Comparison of ENCODE assay signal across 14 cellular contexts in the genomic region with DNA sequence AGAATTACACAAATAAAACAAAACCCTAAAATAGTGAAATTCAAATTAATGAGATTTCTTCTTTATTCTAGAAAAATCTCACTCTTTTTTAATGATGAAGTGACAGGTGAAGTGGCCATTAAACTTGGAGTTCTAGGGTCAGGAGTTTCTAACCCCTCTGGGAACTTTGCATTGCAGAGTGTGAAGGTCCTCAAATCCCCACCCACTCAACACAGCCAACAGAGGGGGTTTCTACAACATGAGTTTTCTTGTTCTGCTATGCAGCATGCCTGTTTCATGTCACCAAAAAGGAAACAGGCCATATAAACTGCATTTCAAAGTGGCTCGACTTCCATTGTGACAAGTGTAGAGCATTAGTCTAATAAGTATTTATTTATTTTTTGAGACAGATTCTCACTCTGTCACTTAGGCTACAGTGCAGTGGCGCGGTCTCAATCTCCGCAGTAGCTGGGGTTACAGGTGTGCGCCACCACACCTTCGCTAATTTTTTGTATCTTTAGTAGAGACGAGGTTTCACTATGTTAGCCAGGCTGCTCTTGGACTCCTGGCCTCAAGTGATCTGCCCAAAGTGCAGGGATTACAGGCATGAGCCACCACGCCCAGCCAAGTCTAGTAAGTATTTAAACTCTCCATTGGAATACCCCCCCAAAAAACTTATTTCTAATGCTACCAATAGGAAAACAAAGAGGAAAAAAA.
"Had no signal": no experiment of that assay in that cellular context is flagged by ENCODE, and none has a peak within 500 bp of the region (broad histone marks: within the 10 kb centered on the region; RNA-seq: fewer than 3 reads in every experiment).

No MANE protein-coding gene starts in this region.

- FAIRE-seq: astrocyte, bronchial epithelial cell had no signal

- ATAC-seq: activated CD4-positive, CD25-positive, alpha-beta regulatory T cell treated with anti-CD3 and anti-CD28 coated beads, Interleukin-2, amount 50 U/mL, for 24 hours; activated T-helper 17 cell treated with anti-CD3 and anti-CD28 coated beads, Interleukin-2, amount 50 U/mL, for 72 hours; gastrocnemius medialis had no signal

- H3K4me3 ChIP-seq: gastrocnemius medialis, left ventricle myocardium inferior, tibial artery had no signal

- DNase-seq: activated naive CD4-positive, alpha-beta T cell treated with anti-CD3 and anti-CD28 coated beads for 36 hours; gastrocnemius medialis; left ventricle myocardium inferior; midbrain; naive B cell; stimulated activated CD4-positive, alpha-beta T cell treated with anti-CD3 and anti-CD28 coated beads, Interleukin-4, amount 100 ng/mL, for 1 hour; stimulated activated naive CD4-positive, alpha-beta T cell; tibial artery had no signal

- H3K4me3 Mint-ChIP-seq: activated naive CD4-positive, alpha-beta T cell treated with anti-CD3 and anti-CD28 coated beads for 36 hours; activated T-helper 17 cell treated with anti-CD3 and anti-CD28 coated beads, Interleukin-2, amount 50 U/mL, for 72 hours; naive B cell had no signal

- H3K27me3 Mint-ChIP-seq: activated T-helper 17 cell treated with anti-CD3 and anti-CD28 coated beads, Interleukin-2, amount 50 U/mL, for 72 hours; naive B cell had no signal

- H3K27ac ChIP-seq: gastrocnemius medialis, left ventricle myocardium inferior, neutrophil, parathyroid adenoma, tibial artery had no signal

- H3K36me3 ChIP-seq: gastrocnemius medialis, left ventricle myocardium inferior, neutrophil had no signal

- H3K9me3 ChIP-seq: gastrocnemius medialis, left ventricle myocardium inferior, neutrophil, tibial artery had no signal

- H3K9me3 Mint-ChIP-seq: activated naive CD4-positive, alpha-beta T cell treated with anti-CD3 and anti-CD28 coated beads for 36 hours; activated T-helper 17 cell treated with anti-CD3 and anti-CD28 coated beads, Interleukin-2, amount 50 U/mL, for 72 hours had no signal

- H3K27me3 ChIP-seq: gastrocnemius medialis, neutrophil, tibial artery had no signal

- H3K9ac ChIP-seq: parathyroid adenoma had no signal

- H3K27ac Mint-ChIP-seq: activated naive CD4-positive, alpha-beta T cell treated with anti-CD3 and anti-CD28 coated beads for 36 hours; activated T-helper 17 cell treated with anti-CD3 and anti-CD28 coated beads, Interleukin-2, amount 50 U/mL, for 72 hours had no signal
